19 cellular contexts compared by ENCODE assay signal in the genomic region with DNA sequence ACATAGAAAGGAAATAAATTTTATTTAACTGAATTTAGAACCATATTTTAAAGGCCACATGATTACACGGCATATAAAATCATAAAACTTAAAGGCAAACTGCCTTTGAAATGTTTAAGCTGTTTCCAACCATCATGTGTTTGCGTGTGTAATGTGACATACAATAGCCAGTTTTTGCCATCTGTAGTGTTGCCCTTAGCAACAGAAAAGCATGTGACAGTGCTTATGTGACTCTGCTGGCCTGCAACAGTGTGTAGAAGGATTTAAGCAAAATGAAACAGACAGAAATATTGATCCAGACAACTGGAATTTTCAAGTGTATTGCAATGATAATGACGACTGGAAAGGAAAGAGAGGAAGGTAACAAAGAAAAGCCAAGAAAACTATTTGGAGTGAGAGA. TPM values are rescaled to one million over a fixed set of nuclear protein-coding genes. Genes with fewer than 3 reads are reported as not detected.
DNase-seq lines count a peak whose midpoint lies in the region; ATAC-seq and TF ChIP-seq lines count a peak whose summit lies in the region.
"Had no signal": no experiment of that assay in that cellular context is flagged by ENCODE, and none has a peak within 500 bp of the region (broad histone marks: within the 10 kb centered on the region; RNA-seq: fewer than 3 reads in every experiment).

No MANE protein-coding gene starts in this region.

- CTCF ChIA-PET in activated naive CD4-positive, alpha-beta T cell treated with anti-CD3 and anti-CD28 coated beads, Interleukin-2, amount 10 ng/mL, durations not matched to agents 7 days and 5 days (lab: Charles Lee), result no interaction called here
- CTCF ChIA-PET in activated CD8-positive, alpha-beta T cell treated with anti-CD3 and anti-CD28 coated beads for 36 hours (lab: Charles Lee), result no interaction called here

- no peak overlapping the region for H3K27ac ChIP-seq in osteoblast (ENCODE audit: low read depth, low read length)
- H3K27ac ChIP-seq: cardiac muscle cell had no signal

- H3K4me1 ChIP-seq in osteoblast (ENCODE audit: insufficient read depth, low read length), result no peaks in the 10 kb centered on the region

- H3K4me2 ChIP-seq in osteoblast (ENCODE audit: insufficient read depth, low read length), result no peak overlapping the region
- H3K4me2 ChIP-seq: GM23338 had no signal

- H3K79me2 ChIP-seq in osteoblast (ENCODE audit: insufficient read depth, low read length), result no peaks in the 10 kb centered on the region

- H3K27me3 Mint-ChIP-seq in activated naive CD4-positive, alpha-beta T cell treated with anti-CD3 and anti-CD28 coated beads, Interleukin-2, amount 10 ng/mL, durations not matched to agents 7 days and 5 days, result no peaks in the 10 kb centered on the region
- no peaks in the 10 kb centered on the region for H3K27me3 Mint-ChIP-seq in activated CD8-positive, alpha-beta T cell treated with anti-CD3 and anti-CD28 coated beads for 36 hours
- H3K27me3 Mint-ChIP-seq: activated naive CD8-positive, alpha-beta T cell; effector memory CD8-positive, alpha-beta T cell; memory B cell; stimulated activated naive CD8-positive, alpha-beta T cell treated with anti-CD3 and anti-CD28 coated beads, Interleukin-15, Interleukin-2, amounts not matched to agents 100 ng/mL and 50 ng/mL, for 24 hours had no signal

- no peaks in the 10 kb centered on the region for H3K4me1 Mint-ChIP-seq in activated naive CD4-positive, alpha-beta T cell treated with anti-CD3 and anti-CD28 coated beads, Interleukin-2, amount 10 ng/mL, durations not matched to agents 7 days and 5 days
- H3K4me1 Mint-ChIP-seq in activated CD8-positive, alpha-beta T cell treated with anti-CD3 and anti-CD28 coated beads for 36 hours (ENCODE audit: low read depth), result no peaks in the 10 kb centered on the region
- H3K4me1 Mint-ChIP-seq: CD14-positive monocyte, memory B cell had no signal

- intact Hi-C loops in activated CD8-positive, alpha-beta T cell treated with anti-CD3 and anti-CD28 coated beads for 36 hours (cut with micrococcal nuclease), result no loop called here

- no peaks in the 10 kb centered on the region for H3K27me3 ChIP-seq in osteoblast (ENCODE audit: insufficient read depth, low read length)
- H3K27me3 ChIP-seq: cardiac muscle cell had no signal

- no peaks in the 10 kb centered on the region for H3K9me3 Mint-ChIP-seq in activated naive CD4-positive, alpha-beta T cell treated with anti-CD3 and anti-CD28 coated beads, Interleukin-2, amount 10 ng/mL, durations not matched to agents 7 days and 5 days
- H3K9me3 Mint-ChIP-seq in activated CD8-positive, alpha-beta T cell treated with anti-CD3 and anti-CD28 coated beads for 36 hours, result no peaks in the 10 kb centered on the region
- H3K9me3 Mint-ChIP-seq: CD14-positive monocyte; GM23338; memory B cell; stimulated activated naive CD8-positive, alpha-beta T cell treated with anti-CD3 and anti-CD28 coated beads, Interleukin-15, Interleukin-2, amounts not matched to agents 100 ng/mL and 50 ng/mL, for 24 hours had no signal

- H3K4me3 ChIP-seq in osteoblast (ENCODE audit: insufficient read depth, low read length), result no peak overlapping the region
- H3K4me3 ChIP-seq: cardiac muscle cell, GM23338 had no signal

- H3K9me3 ChIP-seq in osteoblast (ENCODE audit: low read depth, low read length), result no peaks in the 10 kb centered on the region

- TF ChIP-seq CTCF in osteoblast (IDR thresholded peaks at IDR 0.05; ENCODE audit: extremely low read depth, low read depth, low read length), result no peak
- no peak for TF ChIP-seq CTCF in activated CD8-positive, alpha-beta T cell treated with anti-CD3 and anti-CD28 coated beads for 36 hours (IDR thresholded peaks at IDR 0.05)

- no peak overlapping the region for H3K4me3 Mint-ChIP-seq in activated naive CD4-positive, alpha-beta T cell treated with anti-CD3 and anti-CD28 coated beads, Interleukin-2, amount 10 ng/mL, durations not matched to agents 7 days and 5 days
- no peak overlapping the region for H3K4me3 Mint-ChIP-seq in activated CD8-positive, alpha-beta T cell treated with anti-CD3 and anti-CD28 coated beads for 36 hours
- H3K4me3 Mint-ChIP-seq: activated naive CD8-positive, alpha-beta T cell; CD14-positive monocyte; effector memory CD8-positive, alpha-beta T cell; GM23338; memory B cell; stimulated activated naive CD8-positive, alpha-beta T cell treated with anti-CD3 and anti-CD28 coated beads, Interleukin-15, Interleukin-2, amounts not matched to agents 100 ng/mL and 50 ng/mL, for 24 hours had no signal

- H3K27ac Mint-ChIP-seq in activated naive CD4-positive, alpha-beta T cell treated with anti-CD3 and anti-CD28 coated beads, Interleukin-2, amount 10 ng/mL, durations not matched to agents 7 days and 5 days, result no peak overlapping the region
- H3K27ac Mint-ChIP-seq in activated CD8-positive, alpha-beta T cell treated with anti-CD3 and anti-CD28 coated beads for 36 hours, result no peak overlapping the region
- H3K27ac Mint-ChIP-seq: activated naive CD8-positive, alpha-beta T cell; CD14-positive monocyte; effector memory CD8-positive, alpha-beta T cell; GM23338; memory B cell; stimulated activated naive CD8-positive, alpha-beta T cell treated with anti-CD3 and anti-CD28 coated beads, Interleukin-15, Interleukin-2, amounts not matched to agents 100 ng/mL and 50 ng/mL, for 24 hours had no signal

- H3K36me3 ChIP-seq in osteoblast (ENCODE audit: insufficient read depth, low read length), result no peaks in the 10 kb centered on the region
- H3K36me3 ChIP-seq: cardiac muscle cell had no signal

- peak; percentile 16 for DNase-seq in NCI-H1105 treated with DMSO at 0.1 percent for 48 hours (lab: John Stamatoyannopoulos, UW)
- no peak for DNase-seq in NCI-H1105 (lab: John Stamatoyannopoulos, UW)
- DNase-seq in NCI-H2171 treated with DMSO at 0.1 percent for 48 hours (lab: John Stamatoyannopoulos, UW), result peak; percentile 81
- peak; percentile 28 for DNase-seq in SK-N-DZ (ENCODE audit: low spot score)
- DNase-seq in osteoblast (ENCODE audit: insufficient read length, low spot score, missing footprints), result no peak
- DNase-seq in stimulated activated CD4-positive, alpha-beta T cell treated with anti-CD3 and anti-CD28 coated beads, Interleukin-12 subunit alpha, Interleukin-12 subunit beta, amount 100 ng/mL, for 4 hours, result no peak
- DNase-seq in activated naive CD4-positive, alpha-beta T cell treated with anti-CD3 and anti-CD28 coated beads, Interleukin-2, amount 10 ng/mL, durations not matched to agents 7 days and 5 days, result no peak
- DNase-seq in activated CD8-positive, alpha-beta T cell treated with anti-CD3 and anti-CD28 coated beads for 36 hours, result no peak
- DNase-seq: 8988T; effector memory CD8-positive, alpha-beta T cell; small intestine had no signal

- POLR2A ChIA-PET in activated CD8-positive, alpha-beta T cell treated with anti-CD3 and anti-CD28 coated beads for 36 hours (lab: Charles Lee), result no interaction called here

- no peaks in the 10 kb centered on the region for H4K20me1 ChIP-seq in osteoblast (ENCODE audit: insufficient read depth, low read length)

- ATAC-seq in activated CD8-positive, alpha-beta T cell treated with anti-CD3 and anti-CD28 coated beads for 36 hours, result no peak
- ATAC-seq: activated CD4-positive, CD25-positive, alpha-beta regulatory T cell treated with anti-CD3 and anti-CD28 coated beads, Interleukin-2, amount 50 U/mL, for 24 hours; effector memory CD8-positive, alpha-beta T cell; GM23338 had no signal

- H2AFZ ChIP-seq in osteoblast (ENCODE audit: low read length), result peak overlapping the region; percentile 76
- H2AFZ ChIP-seq: GM23338 had no signal

- no peaks in the 10 kb centered on the region for H3K36me3 Mint-ChIP-seq in activated naive CD4-positive, alpha-beta T cell treated with anti-CD3 and anti-CD28 coated beads, Interleukin-2, amount 10 ng/mL, durations not matched to agents 7 days and 5 days
- no peaks in the 10 kb centered on the region for H3K36me3 Mint-ChIP-seq in activated CD8-positive, alpha-beta T cell treated with anti-CD3 and anti-CD28 coated beads for 36 hours (ENCODE audit: low read depth)
- H3K36me3 Mint-ChIP-seq: activated naive CD8-positive, alpha-beta T cell; CD14-positive monocyte; memory B cell had no signal

RNA-seq across cellular contexts. Expression of gene TSPAN19, which starts 49.5 kb away (rescaled TPM):
- polyA plus RNA-seq in SK-N-DZ (2014; cell fraction: cytosol; rRNA removed), result 1.2 and 3.3 TPM in 2 replicates
- polyA plus RNA-seq in SK-N-DZ (2014; cell fraction: nucleus; rRNA removed), result 3.9 and 5.9 TPM in 2 replicates
- total RNA-seq in osteoblast, result not detected in 2 replicates
- total RNA-seq in activated CD8-positive, alpha-beta T cell treated with anti-CD3 and anti-CD28 coated beads for 36 hours, result not detected
- total RNA-seq: frontal cortex had no signal
- polyA plus RNA-seq: CD14-positive monocyte had no signal

RNA-seq across cellular contexts. Expression of gene LRRIQ1, which starts 49.6 kb away (rescaled TPM):
- 2.1 and 3.1 TPM in 2 replicates for polyA plus RNA-seq in SK-N-DZ (2014; cell fraction: cytosol; rRNA removed)
- polyA plus RNA-seq in SK-N-DZ (2014; cell fraction: nucleus; rRNA removed), result 6.6 and 17.0 TPM in 2 replicates
- total RNA-seq in osteoblast, result under 0.01 TPM in 1 of 2 replicates, not detected in the other
- total RNA-seq in activated CD8-positive, alpha-beta T cell treated with anti-CD3 and anti-CD28 coated beads for 36 hours, result not detected
- polyA plus RNA-seq: CD14-positive monocyte had no signal

Comparison
In these comparisons a context has a peak if more than half of its experiments do, and no peak if none do; other contexts are left out.
1. DNase-seq: peak in NCI-H1105 treated with DMSO at 0.1 percent for 48 hours (single experiment), NCI-H2171 treated with DMSO at 0.1 percent for 48 hours (single experiment) and SK-N-DZ (single experiment); none in NCI-H1105 (single experiment), osteoblast (single experiment), stimulated activated CD4-positive, alpha-beta T cell treated with anti-CD3 and anti-CD28 coated beads, Interleukin-12 subunit alpha, Interleukin-12 subunit beta, amount 100 ng/mL, for 4 hours (single experiment), activated naive CD4-positive, alpha-beta T cell treated with anti-CD3 and anti-CD28 coated beads, Interleukin-2, amount 10 ng/mL, durations not matched to agents 7 days and 5 days (single experiment) and activated CD8-positive, alpha-beta T cell treated with anti-CD3 and anti-CD28 coated beads for 36 hours (single experiment).